Comparison of ENCODE assay signal across 3 cellular contexts in genomic region chr2:107751936-107752335, GRCh38.
"Had no signal": no experiment of that assay in that cellular context is flagged by ENCODE, and none has a peak within 500 bp of the region (broad histone marks: within the 10 kb centered on the region; RNA-seq: fewer than 3 reads in every experiment).

No MANE protein-coding gene starts in this region.

- ATAC-seq: GM12878 had no signal

- H3K4me3 ChIP-seq: GM12878 had no signal

- DNase-seq: GDM1, GF-D8 had no signal
